8 cellular contexts compared by ENCODE assay signal in the genomic region with DNA sequence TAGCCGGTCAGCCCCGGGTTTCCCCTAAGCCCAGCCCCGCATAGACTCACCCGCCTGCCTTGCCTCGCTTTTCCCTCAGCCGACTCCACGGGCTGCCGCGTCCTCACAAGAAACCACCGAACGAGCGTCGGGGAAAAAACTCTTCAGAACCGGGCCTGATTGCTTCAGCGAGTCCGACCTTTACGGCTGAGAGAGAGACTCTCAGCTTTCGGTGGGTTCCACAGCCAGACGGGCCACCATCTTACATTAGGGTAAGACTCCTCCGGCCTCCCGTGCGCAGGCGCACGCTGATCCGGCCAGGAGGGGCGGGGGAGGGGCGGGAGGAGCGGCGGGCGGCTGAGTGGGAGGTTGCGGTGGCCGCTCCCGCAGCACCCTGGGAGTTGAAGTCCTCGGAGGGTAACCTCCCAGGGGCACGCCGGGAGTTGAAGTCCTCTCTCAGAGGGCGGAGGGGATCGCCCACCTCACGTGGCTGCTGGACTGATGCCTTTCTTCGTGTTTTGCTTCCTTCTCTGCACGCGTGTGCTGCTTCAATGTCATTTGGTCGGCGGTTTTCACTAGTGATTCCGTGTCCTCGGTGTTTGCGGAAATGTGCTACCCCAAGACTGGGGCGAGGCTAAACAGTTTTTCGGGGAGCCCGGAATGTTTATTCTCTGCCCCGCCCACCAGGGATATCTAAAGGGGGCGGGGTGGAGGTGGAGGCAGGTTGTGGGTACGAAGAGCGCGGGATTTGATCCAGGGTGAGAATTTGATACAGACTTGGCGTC. TPM values are rescaled to one million over a fixed set of nuclear protein-coding genes. Genes with fewer than 3 reads are reported as not detected.
DNase-seq lines count a peak whose midpoint lies in the region; ATAC-seq and TF ChIP-seq lines count a peak whose summit lies in the region.

A gene with protein sequence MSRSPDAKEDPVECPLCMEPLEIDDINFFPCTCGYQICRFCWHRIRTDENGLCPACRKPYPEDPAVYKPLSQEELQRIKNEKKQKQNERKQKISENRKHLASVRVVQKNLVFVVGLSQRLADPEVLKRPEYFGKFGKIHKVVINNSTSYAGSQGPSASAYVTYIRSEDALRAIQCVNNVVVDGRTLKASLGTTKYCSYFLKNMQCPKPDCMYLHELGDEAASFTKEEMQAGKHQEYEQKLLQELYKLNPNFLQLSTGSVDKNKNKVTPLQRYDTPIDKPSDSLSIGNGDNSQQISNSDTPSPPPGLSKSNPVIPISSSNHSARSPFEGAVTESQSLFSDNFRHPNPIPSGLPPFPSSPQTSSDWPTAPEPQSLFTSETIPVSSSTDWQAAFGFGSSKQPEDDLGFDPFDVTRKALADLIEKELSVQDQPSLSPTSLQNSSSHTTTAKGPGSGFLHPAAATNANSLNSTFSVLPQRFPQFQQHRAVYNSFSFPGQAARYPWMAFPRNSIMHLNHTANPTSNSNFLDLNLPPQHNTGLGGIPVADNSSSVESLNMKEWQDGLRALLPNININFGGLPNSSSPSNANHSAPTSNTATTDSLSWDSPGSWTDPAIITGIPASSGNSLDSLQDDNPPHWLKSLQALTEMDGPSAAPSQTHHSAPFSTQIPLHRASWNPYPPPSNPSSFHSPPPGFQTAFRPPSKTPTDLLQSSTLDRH (minus strand): TSS at position 264 of the 764 bp plus-strand sequence. CDS start 71,771 bp downstream, outside the sequence.

- no TSS peak for BruUV-seq in HCT116 (replicated peaks; lab: Mats Ljungman, UMichigan)

- TF ChIP-seq RAD21 in HCT116 (IDR thresholded peaks at IDR 0.05; ENCODE audit: low read depth), result no peak
- peak; percentile 26 for TF ChIP-seq RAD21 in neural cell (conservative IDR thresholded peaks at IDR 0.05)

- H3K27me3 ChIP-seq in HCT116 (ENCODE audit: insufficient read depth, low read length) (no peaks in the 10 kb centered on the region), MM.1S (replicated peaks; ENCODE audit: insufficient read depth, low read length) (no peaks in the 10 kb centered on the region), neural cell (ENCODE audit: insufficient read depth, low read depth, low read length) (no peaks in the 10 kb centered on the region)

- peaks cover 16 to 37% of the 10 kb centered on the region in 2 experiments for H3K4me1 ChIP-seq in HCT116 (ENCODE audit: control insufficient read depth in 1 of 2, insufficient read depth in 2 of 2, low read length in 2 of 2)
- peaks cover 14% of the 10 kb centered on the region for H3K4me1 ChIP-seq in MM.1S (ENCODE audit: low read length)

- H3K4me2 ChIP-seq in HCT116 (ENCODE audit: low read length) (peak within 1 kb of the TSS; percentile 92), MM.1S (ENCODE audit: low read depth, low read length) (peak within 1 kb of the TSS; percentile 98), neural cell (ENCODE audit: low read length) (peak within 1 kb of the TSS; percentile 91)

- no peak within 1 kb of the TSS for H3K27ac Mint-ChIP-seq in stimulated activated naive CD8-positive, alpha-beta T cell treated with anti-CD3 and anti-CD28 coated beads, Interleukin-15, amount 100 ng/mL, for 72 hours

- POLR2A ChIA-PET in HCT116 (lab: Charles Lee), result no interaction called here

- RAD21 ChIA-PET in HCT116 (lab: Charles Lee; ENCODE audit: low non-redundant PET in 1 of 2, low total read pairs in 2 of 2, uncharacterized antibody in 2 of 2, unreplicated experiment in 2 of 2), result interaction anchor here in 1 of 2 experiments (0.7 kb wide), 1 partner anchor 138 kb away, joined by 3 read pairs; no protein-coding TSS in a partner anchor

- H3K36me3 ChIP-seq in HCT116 (ENCODE audit: control insufficient read depth in 1 of 2, insufficient read depth in 2 of 2, low read length in 2 of 2) (no peaks in the 10 kb centered on the region), MM.1S (replicated peaks; ENCODE audit: insufficient read depth, low read length) (no peaks in the 10 kb centered on the region), neural cell (ENCODE audit: insufficient read depth, low read length) (no peaks in the 10 kb centered on the region)

- H3F3A ChIP-seq in MM.1S (ENCODE audit: insufficient read depth, low read length), result peaks cover 16% of the 10 kb centered on the region
- peaks cover 9% of the 10 kb centered on the region for H3F3A ChIP-seq in neural cell (ENCODE audit: insufficient read depth, low read length, poor library complexity, severe bottlenecking)

- H3K27me3 Mint-ChIP-seq in stimulated activated naive CD8-positive, alpha-beta T cell treated with anti-CD3 and anti-CD28 coated beads, Interleukin-15, amount 100 ng/mL, for 72 hours, result no peaks in the 10 kb centered on the region

- H3K9me3 ChIP-seq in HCT116 (ENCODE audit: control insufficient read depth in 1 of 2, insufficient read depth in 1 of 2, low read depth in 1 of 2, low read length in 2 of 2) (no peaks in the 10 kb centered on the region), MM.1S (replicated peaks; ENCODE audit: insufficient read depth, low read length) (no peaks in the 10 kb centered on the region), neural cell (ENCODE audit: low read length) (no peaks in the 10 kb centered on the region)

- H3K79me2 ChIP-seq in HCT116 (ENCODE audit: insufficient read depth, low read length), result peaks cover 46% of the 10 kb centered on the region
- H3K79me2 ChIP-seq in MM.1S (ENCODE audit: low read length), result peaks cover 49% of the 10 kb centered on the region
- H3K79me2 ChIP-seq in neural cell (replicated peaks; ENCODE audit: insufficient read depth, low read length), result peaks cover 45% of the 10 kb centered on the region

- TF ChIP-seq CTCF in HCT116 (IDR thresholded peaks at IDR 0.05 in 2 of 3, conservative IDR thresholded peaks at IDR 0.05 in 1 of 3; ENCODE audit: borderline replicate concordance in 1 of 3, insufficient read depth in 1 of 3, low read depth in 2 of 3, low read length in 2 of 3) (no peak), MM.1S (IDR thresholded peaks at IDR 0.05; ENCODE audit: low read length) (no peak), fibroblast of villous mesenchyme (IDR thresholded peaks at IDR 0.05; ENCODE audit: insufficient read depth, low read depth, low read length) (no peak), neural cell (IDR thresholded peaks at IDR 0.05; ENCODE audit: poor library complexity, severe bottlenecking) (no peak)

- no peak within 1 kb of the TSS for H3K4me3 Mint-ChIP-seq in stimulated activated naive CD8-positive, alpha-beta T cell treated with anti-CD3 and anti-CD28 coated beads, Interleukin-15, amount 100 ng/mL, for 72 hours

- no peak for TF ChIP-seq EP300 in neural cell (conservative IDR thresholded peaks at IDR 0.05; ENCODE audit: poor library complexity, severe bottlenecking)

- CTCF ChIA-PET in HCT116 (lab: Charles Lee), result no interaction called here

- peak; percentile 94 for ATAC-seq in HCT116
- ATAC-seq in stimulated activated naive CD8-positive, alpha-beta T cell treated with anti-CD3 and anti-CD28 coated beads, Interleukin-15, amount 100 ng/mL, for 72 hours, result peak; percentile 96

- peaks cover 12% of the 10 kb centered on the region for H3K4me1 Mint-ChIP-seq in stimulated activated naive CD8-positive, alpha-beta T cell treated with anti-CD3 and anti-CD28 coated beads, Interleukin-15, amount 100 ng/mL, for 72 hours

- H3K27ac ChIP-seq in HCT116 (ENCODE audit: low read depth, low read length), result peak within 1 kb of the TSS; percentile 68
- peak within 1 kb of the TSS; percentile 69 for H3K27ac ChIP-seq in MM.1S (ENCODE audit: low read length)
- H3K27ac ChIP-seq in neural cell (ENCODE audit: low read length), result peak within 1 kb of the TSS; percentile 94

- TF ChIP-seq POLR2A in HCT116 (IDR thresholded peaks at IDR 0.05; ENCODE audit: borderline replicate concordance, extremely low read depth, insufficient read depth, insufficient read length), result peak; percentile 66

- no peaks in the 10 kb centered on the region for H3K9me2 ChIP-seq in HCT116 (ENCODE audit: insufficient read depth)
- H3K9me2 ChIP-seq in MM.1S (replicated peaks; ENCODE audit: insufficient read depth, low read length), result no peaks in the 10 kb centered on the region
- no peaks in the 10 kb centered on the region for H3K9me2 ChIP-seq in neural cell (ENCODE audit: insufficient read depth, low read length)

- H3K4me3 ChIP-seq in HCT116 (replicated peaks in 1 of 2; ENCODE audit: low read depth in 1 of 2, low read length in 2 of 2) (peak within 1 kb of the TSS; percentile 81 to 83), MM.1S (ENCODE audit: low read length) (peak within 1 kb of the TSS; percentile 88), fibroblast of villous mesenchyme (ENCODE audit: low read depth, low read length) (peak within 1 kb of the TSS; percentile 98), neural cell (ENCODE audit: low read length) (peak within 1 kb of the TSS; percentile 87)

- H4K20me1 ChIP-seq in HCT116 (ENCODE audit: insufficient read depth), result peaks cover 4% of the 10 kb centered on the region; the same call in 1 of the 2 replicates
- H4K20me1 ChIP-seq in MM.1S (ENCODE audit: insufficient read depth, low read length), result peaks cover 10% of the 10 kb centered on the region; the same call in 1 of the 2 replicates
- H4K20me1 ChIP-seq in neural cell (ENCODE audit: insufficient read depth), result no peaks in the 10 kb centered on the region

- H2AFZ ChIP-seq in HCT116 (ENCODE audit: low read depth, low read length, poor library complexity, severe bottlenecking) (peak within 1 kb of the TSS; percentile 99), MM.1S (ENCODE audit: low read length) (peak within 1 kb of the TSS; percentile 96), neural cell (ENCODE audit: low read depth, low read length) (peak within 1 kb of the TSS; percentile 96)

- H3K9ac ChIP-seq in HCT116 (ENCODE audit: low read length) (peak within 1 kb of the TSS; percentile 88), MM.1S (ENCODE audit: low read length) (peak within 1 kb of the TSS; percentile 86), neural cell (ENCODE audit: low read length) (peak within 1 kb of the TSS; percentile 95)

- intact Hi-C loops in HCT116 (cut with micrococcal nuclease), result loop anchor here (1.0 kb wide), 1 partner anchor 47 kb away; a partner anchor contains a TSS

- peak; percentile 96 for DNase-seq in GF-D8 (lab: John Stamatoyannopoulos, UW)
- peak; percentile 92 for DNase-seq in HCT116 (ENCODE audit: low read depth, low spot score)
- peak; percentile 99 for DNase-seq in MM.1S
- DNase-seq in SHP77 (lab: John Stamatoyannopoulos, UW), result peak; percentile 89 to 97
- peak; percentile 98 for DNase-seq in activated effector memory CD4-positive, alpha-beta T cell treated with Interleukin-2 at 50 U/mL for 16 hours
- DNase-seq in fibroblast of villous mesenchyme (ENCODE audit: low read depth), result peak; percentile 96
- DNase-seq in stimulated activated naive CD8-positive, alpha-beta T cell treated with anti-CD3 and anti-CD28 coated beads, Interleukin-15, amount 100 ng/mL, for 72 hours, result peak; percentile 90 to 95

- H3K9me3 Mint-ChIP-seq in stimulated activated naive CD8-positive, alpha-beta T cell treated with anti-CD3 and anti-CD28 coated beads, Interleukin-15, amount 100 ng/mL, for 72 hours, result no peaks in the 10 kb centered on the region

TF ChIP-seq in HCT116, 20 proteins besides CTCF, POLR2A, EP300 and RAD21 (continues in another document):
- TF ChIP-seq FOSL1 (IDR thresholded peaks at IDR 0.05; ENCODE audit: low read depth), result no peak

TF ChIP-seq in neural cell, 6 proteins besides CTCF, POLR2A, EP300 and RAD21 (continues in another document):
- peak; percentile 66 for TF ChIP-seq TAF1 (IDR thresholded peaks at IDR 0.05; ENCODE audit: low read depth)

RNA-seq across cellular contexts. Expression of the gene that starts here (rescaled TPM):
- total RNA-seq in HCT116 (2021; ENCODE audit: unreplicated experiment) (16.6 TPM), fibroblast of villous mesenchyme (10.3 and 16.4 TPM in 2 replicates)
- polyA plus RNA-seq in HCT116 (2012), result 6.3 and 8.4 TPM in 2 replicates
- 6.4 and 7.1 TPM in 2 replicates for polyA plus RNA-seq in neural cell
- polyA minus RNA-seq in neural cell, result 32.4 and 40.7 TPM in 2 replicates

Comparison
In these comparisons a context has a peak if more than half of its experiments do, and no peak if none do; other contexts are left out.
1. Peak in every context shown above with its lines: DNase-seq, ATAC-seq, H3K4me3 ChIP-seq and H3K27ac ChIP-seq.